9 cellular contexts compared by ENCODE assay signal in genomic region chr3:184583345-184584000, GRCh38. TPM values are rescaled to one million over a fixed set of nuclear protein-coding genes. Genes with fewer than 3 reads are reported as not detected.
DNase-seq lines count a peak whose midpoint lies in the region; ATAC-seq, FAIRE-seq and TF ChIP-seq lines count a peak whose summit lies in the region.
"Had no signal": no experiment of that assay in that cellular context is flagged by ENCODE, and none has a peak within 500 bp of the region (broad histone marks: within the 10 kb centered on the region; RNA-seq: fewer than 3 reads in every experiment).

No MANE protein-coding gene starts in this region.

- H3K9ac ChIP-seq in mucosa of stomach (ENCODE audit: low read length): peak overlapping the region; percentile 28

- TF ChIP-seq CTCF in uterus (IDR thresholded peaks at IDR 0.05): no peak

- peaks cover 4% of the 10 kb centered on the region for H3K36me3 Mint-ChIP-seq in activated naive CD8-positive, alpha-beta T cell
- no peaks in the 10 kb centered on the region for H3K36me3 Mint-ChIP-seq in activated naive CD8-positive, alpha-beta T cell treated with anti-CD3 and anti-CD28 coated beads for 36 hours

- peaks cover 7% of the 10 kb centered on the region for H3K4me1 Mint-ChIP-seq in activated naive CD8-positive, alpha-beta T cell (ENCODE audit: low read depth)
- no peaks in the 10 kb centered on the region for H3K4me1 Mint-ChIP-seq in activated naive CD8-positive, alpha-beta T cell treated with anti-CD3 and anti-CD28 coated beads for 36 hours

- H3K27me3 Mint-ChIP-seq in activated naive CD8-positive, alpha-beta T cell: peaks cover 18% of the 10 kb centered on the region
- peaks cover 32% of the 10 kb centered on the region for H3K27me3 Mint-ChIP-seq in activated naive CD8-positive, alpha-beta T cell treated with anti-CD3 and anti-CD28 coated beads for 36 hours

- intact Hi-C loops in uterus (cut with DNase I; ENCODE audit: low total_unique reads): no loop called here

- DNase-seq in activated naive CD8-positive, alpha-beta T cell treated with anti-CD3 and anti-CD28 coated beads for 36 hours: no peak
- DNase-seq in uterus (no peak), G401 (ENCODE audit: low spot score) (no peak), GM19239 (ENCODE audit: insufficient read length, low spot score) (no peak), SIG-M5 treated with dmso at 0.1 percent for 504 hours (lab: John Stamatoyannopoulos, UW; ENCODE audit: unreplicated experiment) (no peak)
- DNase-seq: NCI-H1694 had no signal

- peak; percentile 49 for ATAC-seq in esophagus mucosa

- no peaks in the 10 kb centered on the region for H3K9me3 Mint-ChIP-seq in activated naive CD8-positive, alpha-beta T cell (ENCODE audit: low read depth)
- H3K9me3 Mint-ChIP-seq in activated naive CD8-positive, alpha-beta T cell treated with anti-CD3 and anti-CD28 coated beads for 36 hours: no peaks in the 10 kb centered on the region

- in situ Hi-C loops in G401 (cut with HindIII; ENCODE audit: low sequenced_read_pairs): no loop called here

- H3K4me3 Mint-ChIP-seq in activated naive CD8-positive, alpha-beta T cell: peak overlapping the region; percentile 75
- no peak overlapping the region for H3K4me3 Mint-ChIP-seq in activated naive CD8-positive, alpha-beta T cell treated with anti-CD3 and anti-CD28 coated beads for 36 hours

- H3K4me3 ChIP-seq in mucosa of stomach (ENCODE audit: low read length) (peak overlapping the region; percentile 19), uterus (peak overlapping the region; percentile 31 to 47)

- H3K36me3 ChIP-seq in mucosa of stomach (ENCODE audit: control insufficient read depth, insufficient read depth, low read length): peaks cover 21% of the 10 kb centered on the region
- no peaks in the 10 kb centered on the region for H3K36me3 ChIP-seq in uterus

- H3K27ac Mint-ChIP-seq in activated naive CD8-positive, alpha-beta T cell: no peak overlapping the region
- no peak overlapping the region for H3K27ac Mint-ChIP-seq in activated naive CD8-positive, alpha-beta T cell treated with anti-CD3 and anti-CD28 coated beads for 36 hours

- H3K4me1 ChIP-seq in mucosa of stomach (ENCODE audit: control insufficient read depth, insufficient read depth, low read length): peaks cover 12% of the 10 kb centered on the region
- H3K4me1 ChIP-seq in uterus: peaks cover 5 to 13% of the 10 kb centered on the region in 2 donors

- TF ChIP-seq POLR2A in uterus (IDR thresholded peaks at IDR 0.05): no peak

- no peaks in the 10 kb centered on the region for H3K9me3 ChIP-seq in mucosa of stomach (ENCODE audit: control insufficient read depth, low read length)
- no peaks in the 10 kb centered on the region for H3K9me3 ChIP-seq in uterus

- no peaks in the 10 kb centered on the region for H3K27me3 ChIP-seq in mucosa of stomach (ENCODE audit: control insufficient read depth, insufficient read depth, low read length)
- H3K27me3 ChIP-seq in uterus: no peaks in the 10 kb centered on the region

- H3K27ac ChIP-seq in uterus: peak overlapping the region; percentile 78 to 81

- FAIRE-seq in GM19239 (lab: Jason Lieb, UNC): no peak

RNA-seq across cellular contexts. Expression of gene EPHB3, which starts 21.9 kb away (rescaled TPM):
- under 1 TPM; 0.04 to 0.16 TPM for total RNA-seq in activated naive CD8-positive, alpha-beta T cell treated with anti-CD3 and anti-CD28 coated beads for 36 hours
- total RNA-seq in esophagus mucosa (44.7 TPM), uterus (10 to 100 TPM in 2 of 4 donors, 1 to 10 TPM in 2; 2.0 to 70.2 (median 19.7) TPM)
- 2.8 and 3.9 TPM in 2 replicates for total RNA-seq in G401 (2014; rRNA removed; shearing (Covaris generic))
